Comparison of ENCODE assay signal across 1 cellular context in genomic region chr19:495440-496332, GRCh38.
A peak's percentile ranks its signal among the peaks of the same experiment; 100 is the strongest.
TF ChIP-seq lines count a peak whose summit lies in the region.

No MANE protein-coding gene starts in this region.

TF ChIP-seq in HEK293, 187 proteins besides CTCF, POLR2A, EP300 and RAD21 (continued from another document and continues in another):
- TF ChIP-seq, protein P1, sequence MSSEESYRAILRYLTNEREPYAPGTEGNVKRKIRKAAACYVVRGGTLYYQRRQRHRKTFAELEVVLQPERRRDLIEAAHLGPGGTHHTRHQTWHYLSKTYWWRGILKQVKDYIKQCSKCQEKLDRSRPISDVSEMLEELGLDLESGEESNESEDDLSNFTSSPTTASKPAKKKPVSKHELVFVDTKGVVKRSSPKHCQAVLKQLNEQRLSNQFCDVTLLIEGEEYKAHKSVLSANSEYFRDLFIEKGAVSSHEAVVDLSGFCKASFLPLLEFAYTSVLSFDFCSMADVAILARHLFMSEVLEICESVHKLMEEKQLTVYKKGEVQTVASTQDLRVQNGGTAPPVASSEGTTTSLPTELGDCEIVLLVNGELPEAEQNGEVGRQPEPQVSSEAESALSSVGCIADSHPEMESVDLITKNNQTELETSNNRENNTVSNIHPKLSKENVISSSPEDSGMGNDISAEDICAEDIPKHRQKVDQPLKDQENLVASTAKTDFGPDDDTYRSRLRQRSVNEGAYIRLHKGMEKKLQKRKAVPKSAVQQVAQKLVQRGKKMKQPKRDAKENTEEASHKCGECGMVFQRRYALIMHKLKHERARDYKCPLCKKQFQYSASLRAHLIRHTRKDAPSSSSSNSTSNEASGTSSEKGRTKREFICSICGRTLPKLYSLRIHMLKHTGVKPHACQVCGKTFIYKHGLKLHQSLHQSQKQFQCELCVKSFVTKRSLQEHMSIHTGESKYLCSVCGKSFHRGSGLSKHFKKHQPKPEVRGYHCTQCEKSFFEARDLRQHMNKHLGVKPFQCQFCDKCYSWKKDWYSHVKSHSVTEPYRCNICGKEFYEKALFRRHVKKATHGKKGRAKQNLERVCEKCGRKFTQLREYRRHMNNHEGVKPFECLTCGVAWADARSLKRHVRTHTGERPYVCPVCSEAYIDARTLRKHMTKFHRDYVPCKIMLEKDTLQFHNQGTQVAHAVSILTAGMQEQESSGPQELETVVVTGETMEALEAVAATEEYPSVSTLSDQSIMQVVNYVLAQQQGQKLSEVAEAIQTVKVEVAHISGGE (tag by site-specific recombination; conservative IDR thresholded peaks at IDR 0.05; ENCODE audit: low read depth): no peak
- TF ChIP-seq, protein P2, sequence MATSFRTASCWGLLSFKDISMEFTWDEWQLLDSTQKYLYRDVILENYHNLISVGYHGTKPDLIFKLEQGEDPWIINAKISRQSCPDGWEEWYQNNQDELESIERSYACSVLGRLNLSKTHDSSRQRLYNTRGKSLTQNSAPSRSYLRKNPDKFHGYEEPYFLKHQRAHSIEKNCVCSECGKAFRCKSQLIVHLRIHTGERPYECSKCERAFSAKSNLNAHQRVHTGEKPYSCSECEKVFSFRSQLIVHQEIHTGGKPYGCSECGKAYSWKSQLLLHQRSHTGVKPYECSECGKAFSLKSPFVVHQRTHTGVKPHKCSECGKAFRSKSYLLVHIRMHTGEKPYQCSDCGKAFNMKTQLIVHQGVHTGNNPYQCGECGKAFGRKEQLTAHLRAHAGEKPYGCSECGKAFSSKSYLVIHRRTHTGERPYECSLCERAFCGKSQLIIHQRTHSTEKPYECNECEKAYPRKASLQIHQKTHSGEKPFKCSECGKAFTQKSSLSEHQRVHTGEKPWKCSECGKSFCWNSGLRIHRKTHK (tag by site-specific recombination; IDR thresholded peaks at IDR 0.05): no peak
- peak; percentile 40; the same call in 1 of the 2 replicates for TF ChIP-seq IKZF3 (tag by site-specific recombination; IDR thresholded peaks at IDR 0.05)
- TF ChIP-seq, protein P3, sequence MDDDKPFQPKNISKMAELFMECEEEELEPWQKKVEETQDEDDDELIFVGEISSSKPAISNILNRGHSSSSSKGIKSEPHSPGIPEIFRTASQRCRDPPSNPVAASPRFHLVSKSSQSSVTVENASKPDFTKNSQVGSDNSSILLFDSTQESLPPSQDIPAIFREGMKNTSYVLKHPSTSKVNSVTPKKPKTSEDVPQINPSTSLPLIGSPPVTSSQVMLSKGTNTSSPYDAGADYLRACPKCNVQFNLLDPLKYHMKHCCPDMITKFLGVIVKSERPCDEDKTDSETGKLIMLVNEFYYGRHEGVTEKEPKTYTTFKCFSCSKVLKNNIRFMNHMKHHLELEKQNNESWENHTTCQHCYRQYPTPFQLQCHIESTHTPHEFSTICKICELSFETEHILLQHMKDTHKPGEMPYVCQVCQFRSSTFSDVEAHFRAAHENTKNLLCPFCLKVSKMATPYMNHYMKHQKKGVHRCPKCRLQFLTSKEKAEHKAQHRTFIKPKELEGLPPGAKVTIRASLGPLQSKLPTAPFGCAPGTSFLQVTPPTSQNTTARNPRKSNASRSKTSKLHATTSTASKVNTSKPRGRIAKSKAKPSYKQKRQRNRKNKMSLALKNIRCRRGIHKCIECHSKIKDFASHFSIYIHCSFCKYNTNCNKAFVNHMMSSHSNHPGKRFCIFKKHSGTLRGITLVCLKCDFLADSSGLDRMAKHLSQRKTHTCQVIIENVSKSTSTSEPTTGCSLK (tag by site-specific recombination; IDR thresholded peaks at IDR 0.05): no peak
- peak; percentile 94; the same call in 1 of the 2 replicates for TF ChIP-seq ZNF600 (tag by site-specific recombination; IDR thresholded peaks at IDR 0.05)
- TF ChIP-seq ZNF211 (tag by site-specific recombination; IDR thresholded peaks at IDR 0.05; ENCODE audit: low read depth): no peak
- TF ChIP-seq, protein P4, sequence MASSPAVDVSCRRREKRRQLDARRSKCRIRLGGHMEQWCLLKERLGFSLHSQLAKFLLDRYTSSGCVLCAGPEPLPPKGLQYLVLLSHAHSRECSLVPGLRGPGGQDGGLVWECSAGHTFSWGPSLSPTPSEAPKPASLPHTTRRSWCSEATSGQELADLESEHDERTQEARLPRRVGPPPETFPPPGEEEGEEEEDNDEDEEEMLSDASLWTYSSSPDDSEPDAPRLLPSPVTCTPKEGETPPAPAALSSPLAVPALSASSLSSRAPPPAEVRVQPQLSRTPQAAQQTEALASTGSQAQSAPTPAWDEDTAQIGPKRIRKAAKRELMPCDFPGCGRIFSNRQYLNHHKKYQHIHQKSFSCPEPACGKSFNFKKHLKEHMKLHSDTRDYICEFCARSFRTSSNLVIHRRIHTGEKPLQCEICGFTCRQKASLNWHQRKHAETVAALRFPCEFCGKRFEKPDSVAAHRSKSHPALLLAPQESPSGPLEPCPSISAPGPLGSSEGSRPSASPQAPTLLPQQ (tag by site-specific recombination; IDR thresholded peaks at IDR 0.05): no peak
- no peak for TF ChIP-seq ZNF223 (tag by site-specific recombination; IDR thresholded peaks at IDR 0.05)
- no peak for TF ChIP-seq ZNF791 (tag by site-specific recombination; IDR thresholded peaks at IDR 0.05)
- TF ChIP-seq HOXA7 (CRISPR knock-in tag; IDR thresholded peaks at IDR 0.05; ENCODE audit: borderline replicate concordance): no peak
- no peak for TF ChIP-seq ZNF2 (tag by site-specific recombination; IDR thresholded peaks at IDR 0.05)
- no peak for TF ChIP-seq ZNF18 (tag by site-specific recombination; IDR thresholded peaks at IDR 0.05)
- TF ChIP-seq KLF9 (tag by site-specific recombination; IDR thresholded peaks at IDR 0.05; ENCODE audit: low read depth): peak; percentile 77; the same call in 1 of the 2 replicates
- no peak for TF ChIP-seq ZNF266 (tag by site-specific recombination; IDR thresholded peaks at IDR 0.05; ENCODE audit: low read depth)
- TF ChIP-seq ZNF362 (tag by site-specific recombination; IDR thresholded peaks at IDR 0.05): no peak
- no peak for TF ChIP-seq ZNF514 (tag by site-specific recombination; IDR thresholded peaks at IDR 0.05)
- TF ChIP-seq ZNF521 (tag by site-specific recombination; IDR thresholded peaks at IDR 0.05): no peak
- TF ChIP-seq ZNF76 (tag by site-specific recombination; IDR thresholded peaks at IDR 0.05; ENCODE audit: borderline replicate concordance, low read depth): no peak
- TF ChIP-seq SP7 (tag by site-specific recombination; IDR thresholded peaks at IDR 0.05): peak; percentile 53; the same call in 1 of the 2 replicates
- no peak for TF ChIP-seq ZNF114 (tag by site-specific recombination; IDR thresholded peaks at IDR 0.05)
- TF ChIP-seq ZBTB7A (tag by site-specific recombination; IDR thresholded peaks at IDR 0.05; ENCODE audit: low read depth): peak; percentile 14; the same call in 1 of the 2 replicates
- no peak for TF ChIP-seq TRIM28 (IDR thresholded peaks at IDR 0.05; ENCODE audit: borderline replicate concordance, low read length)
- no peak for TF ChIP-seq ZNF510 (tag by site-specific recombination; IDR thresholded peaks at IDR 0.05; ENCODE audit: insufficient replicate concordance)
- TF ChIP-seq KLF8 (tag by site-specific recombination; IDR thresholded peaks at IDR 0.05): peak; percentile 34; the same call in 1 of the 2 replicates
- no peak for TF ChIP-seq YY1 (tag by site-specific recombination; IDR thresholded peaks at IDR 0.05)
- no peak for TF ChIP-seq ZNF449 (tag by site-specific recombination; IDR thresholded peaks at IDR 0.05)
- no peak for TF ChIP-seq ZNF169 (tag by site-specific recombination; IDR thresholded peaks at IDR 0.05)
- TF ChIP-seq FEZF1 (tag by site-specific recombination; IDR thresholded peaks at IDR 0.05): no peak
- no peak for TF ChIP-seq BCL6B (tag by site-specific recombination; IDR thresholded peaks at IDR 0.05)
- TF ChIP-seq ZNF248 (tag by site-specific recombination; IDR thresholded peaks at IDR 0.05): no peak
- no peak for TF ChIP-seq TCF7L2 (IDR thresholded peaks at IDR 0.05; ENCODE audit: borderline replicate concordance, low read depth, low read length)
- TF ChIP-seq ZBTB26 (tag by site-specific recombination; optimal IDR thresholded peaks at IDR 0.05): no peak
- no peak for TF ChIP-seq ZNF571 (tag by site-specific recombination; IDR thresholded peaks at IDR 0.05)
- peak; percentile 73 for TF ChIP-seq EGR2 (tag by site-specific recombination; IDR thresholded peaks at IDR 0.05; ENCODE audit: low read depth)
- no peak for TF ChIP-seq ZNF311 (tag by site-specific recombination; IDR thresholded peaks at IDR 0.05; ENCODE audit: borderline replicate concordance)
- TF ChIP-seq ZBTB8A (tag by site-specific recombination; IDR thresholded peaks at IDR 0.05): peak; percentile 55
- TF ChIP-seq, protein P5, sequence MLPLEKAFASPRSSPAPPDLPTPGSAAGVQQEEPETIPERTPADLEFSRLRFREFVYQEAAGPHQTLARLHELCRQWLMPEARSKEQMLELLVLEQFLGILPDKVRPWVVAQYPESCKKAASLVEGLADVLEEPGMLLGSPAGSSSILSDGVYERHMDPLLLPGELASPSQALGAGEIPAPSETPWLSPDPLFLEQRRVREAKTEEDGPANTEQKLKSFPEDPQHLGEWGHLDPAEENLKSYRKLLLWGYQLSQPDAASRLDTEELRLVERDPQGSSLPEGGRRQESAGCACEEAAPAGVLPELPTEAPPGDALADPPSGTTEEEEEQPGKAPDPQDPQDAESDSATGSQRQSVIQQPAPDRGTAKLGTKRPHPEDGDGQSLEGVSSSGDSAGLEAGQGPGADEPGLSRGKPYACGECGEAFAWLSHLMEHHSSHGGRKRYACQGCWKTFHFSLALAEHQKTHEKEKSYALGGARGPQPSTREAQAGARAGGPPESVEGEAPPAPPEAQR (tag by site-specific recombination; IDR thresholded peaks at IDR 0.05): no peak
- no peak for TF ChIP-seq ZBTB21 (tag by site-specific recombination; IDR thresholded peaks at IDR 0.05)
- TF ChIP-seq ZNF16 (tag by site-specific recombination; IDR thresholded peaks at IDR 0.05; ENCODE audit: low read depth): no peak
- TF ChIP-seq, protein P6, sequence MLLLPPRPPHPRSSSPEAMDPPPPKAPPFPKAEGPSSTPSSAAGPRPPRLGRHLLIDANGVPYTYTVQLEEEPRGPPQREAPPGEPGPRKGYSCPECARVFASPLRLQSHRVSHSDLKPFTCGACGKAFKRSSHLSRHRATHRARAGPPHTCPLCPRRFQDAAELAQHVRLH (tag by site-specific recombination; IDR thresholded peaks at IDR 0.05): peak; percentile 93
- no peak for TF ChIP-seq ZNF513 (tag by site-specific recombination; IDR thresholded peaks at IDR 0.05)
- TF ChIP-seq ZNF354C (tag by site-specific recombination; IDR thresholded peaks at IDR 0.05; ENCODE audit: borderline replicate concordance, low read depth): no peak
- no peak for TF ChIP-seq ZNF707 (tag by site-specific recombination; IDR thresholded peaks at IDR 0.05)
- TF ChIP-seq ZNF341 (tag by site-specific recombination; IDR thresholded peaks at IDR 0.05; ENCODE audit: low read depth): no peak
- no peak for TF ChIP-seq ZNF664 (tag by site-specific recombination; IDR thresholded peaks at IDR 0.05)
